In the genomic region with DNA sequence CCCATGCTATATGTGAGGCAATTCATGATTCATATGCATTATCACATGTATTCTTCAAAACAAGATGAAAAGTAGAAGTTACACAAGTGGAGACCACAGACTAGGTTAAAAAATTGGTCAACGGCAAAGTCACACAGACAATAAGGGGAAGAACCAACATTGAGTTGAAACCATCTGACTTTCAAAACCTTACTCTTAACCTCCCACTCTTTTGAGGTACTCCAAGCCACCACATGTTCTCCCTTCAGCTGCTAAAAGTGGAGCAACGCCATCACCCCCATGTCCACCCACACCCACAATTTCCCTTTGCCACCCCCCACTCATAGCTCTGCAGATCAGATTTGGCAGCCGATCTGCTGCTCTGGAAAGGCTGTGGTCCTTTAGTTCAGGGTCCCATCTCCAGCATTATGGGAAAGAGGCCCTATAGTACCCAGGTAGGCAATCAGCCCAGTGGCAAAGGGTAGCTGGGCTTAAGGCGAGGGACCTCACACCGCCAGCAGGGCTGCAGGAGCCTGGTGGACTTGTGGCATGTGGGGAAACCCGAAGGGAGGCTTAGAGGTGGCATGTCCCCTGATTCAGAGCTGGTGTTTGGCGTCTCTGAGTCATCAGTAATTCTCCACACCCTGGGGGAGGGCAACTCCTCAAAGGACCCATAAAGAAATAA, we compare ENCODE assay signal across 9 cellular contexts. TPM values are rescaled to one million over a fixed set of nuclear protein-coding genes. Genes with fewer than 3 reads are reported as not detected.
DNase-seq lines count a peak whose midpoint lies in the region; ATAC-seq, FAIRE-seq and TF ChIP-seq lines count a peak whose summit lies in the region.
"Had no signal": no experiment of that assay in that cellular context is flagged by ENCODE, and none has a peak within 500 bp of the region (broad histone marks: within the 10 kb centered on the region; RNA-seq: fewer than 3 reads in every experiment).

No MANE protein-coding gene starts in this region.

- H3K27ac ChIP-seq in hepatocyte = no peak overlapping the region

- ATAC-seq in GM18867 (IDR thresholded peaks at IDR 0.05; ENCODE audit: unreplicated experiment) = peak; percentile 88

- H3K4me2 ChIP-seq in hepatocyte = no peak overlapping the region

- H3K9me2 ChIP-seq in hepatocyte (replicated peaks; ENCODE audit: insufficient read depth) = no peaks in the 10 kb centered on the region

- H4K20me1 ChIP-seq in hepatocyte (ENCODE audit: insufficient read depth, poor library complexity, severe bottlenecking) = no peaks in the 10 kb centered on the region

- no peaks in the 10 kb centered on the region for H3K36me3 ChIP-seq in hepatocyte (replicated peaks; ENCODE audit: insufficient read depth, low read depth)

- H3K27me3 ChIP-seq in hepatocyte = no peaks in the 10 kb centered on the region

- FAIRE-seq in H54 (lab: Jason Lieb, UNC) = no peak

- H3K9me3 ChIP-seq in hepatocyte (ENCODE audit: low read depth) = no peaks in the 10 kb centered on the region

- TF ChIP-seq POLR2A in H54 (IDR thresholded peaks at IDR 0.05; ENCODE audit: low read depth, low read length) = no peak

- H2AFZ ChIP-seq in hepatocyte = no peak overlapping the region

- WGBS in hepatocyte (ENCODE audit: low lambda C conversion rate, missing lambda C conversion rate) = 75% methylated on average over 7 of the region's 7 CpGs

- H3K79me2 ChIP-seq in hepatocyte = no peaks in the 10 kb centered on the region

- DNase-seq in H54 (ENCODE audit: insufficient read length, low spot score) (peak; percentile 5), M059J (ENCODE audit: low read depth) (peak; percentile 87), hepatocyte (ENCODE audit: low spot score) (peak; percentile 31), NCI-H510A (lab: John Stamatoyannopoulos, UW) (no peak), activated gamma-delta T cell treated with Interleukin-2 at 50 U/mL for 16 hours (no peak), NCI-H446 (lab: John Stamatoyannopoulos, UW) (no peak), NCI-H345 (lab: John Stamatoyannopoulos, UW) (no peak)

- no peak for TF ChIP-seq CTCF in hepatocyte (IDR thresholded peaks at IDR 0.05; ENCODE audit: poor library complexity)

- H3K4me1 ChIP-seq in hepatocyte (ENCODE audit: insufficient read depth) = no peaks in the 10 kb centered on the region

- no peak overlapping the region for H3K4me3 ChIP-seq in hepatocyte

RNA-seq across cellular contexts. Expression of gene CYBB, which starts 33.5 kb away (rescaled TPM):
- 0.07 TPM in 1 of 2 replicates, not detected in the other for total RNA-seq in M059J (2014; rRNA removed; shearing (Covaris generic))
- total RNA-seq in hepatocyte = 2.5 and 5.1 TPM in 2 replicates
- polyA plus RNA-seq in hepatocyte = 0.30 TPM in 1 of 2 replicates, not detected in the other
- polyA plus RNA-seq: fibroblast of lung had no signal

Comparison
In these comparisons a context has a peak if more than half of its experiments do, and no peak if none do; other contexts are left out.
1. DNase-seq: peak in H54 (single experiment), M059J (single experiment) and hepatocyte (single experiment); none in NCI-H510A (single experiment), activated gamma-delta T cell treated with Interleukin-2 at 50 U/mL for 16 hours (single experiment), NCI-H446 (0 of 2) and NCI-H345 (single experiment).